ENCODE assay signal across 20 cellular contexts in the genomic region with DNA sequence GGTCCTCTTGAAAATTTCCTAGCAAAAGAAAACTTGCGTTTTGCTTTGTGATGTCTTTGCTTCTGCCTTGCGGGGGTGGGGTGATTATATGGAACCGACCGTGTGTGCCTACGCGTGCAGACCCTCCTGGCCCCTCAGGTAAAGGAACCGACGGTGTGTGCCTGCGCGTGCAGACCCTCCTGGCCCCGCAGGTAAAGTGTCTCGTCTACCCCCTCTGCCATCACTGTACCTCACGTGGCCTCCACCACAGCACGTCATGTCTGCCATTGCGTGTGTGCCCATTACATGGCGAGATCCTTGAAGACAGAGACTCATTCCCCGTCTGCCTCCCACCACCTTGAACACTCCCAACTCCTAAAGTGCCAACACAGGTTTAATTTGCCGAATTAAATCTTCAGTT. TPM values are rescaled to one million over a fixed set of nuclear protein-coding genes. Genes with fewer than 3 reads are reported as not detected.
DNase-seq lines count a peak whose midpoint lies in the region; ATAC-seq and TF ChIP-seq lines count a peak whose summit lies in the region.
"Had no signal": no experiment of that assay in that cellular context is flagged by ENCODE, and none has a peak within 500 bp of the region (broad histone marks: within the 10 kb centered on the region; RNA-seq: fewer than 3 reads in every experiment).

No MANE protein-coding gene starts in this region.

- CTCF ChIA-PET in CD8-positive, alpha-beta memory T cell (lab: Charles Lee), result interaction anchor here (0.8 kb wide), 1 partner anchor 61 kb away, joined by 3 read pairs; no protein-coding TSS in a partner anchor

- H3K4me3 ChIP-seq in right cardiac atrium (ENCODE audit: low read length), result no peak overlapping the region
- no peak overlapping the region for H3K4me3 ChIP-seq in CD8-positive, alpha-beta memory T cell (ENCODE audit: low read length)
- H3K4me3 ChIP-seq: A549, GM23248, SK-N-MC had no signal

- POLR2A ChIA-PET in CD8-positive, alpha-beta memory T cell (lab: Charles Lee), result no interaction called here

- H3K27ac Mint-ChIP-seq in T-helper 17 cell (no peak overlapping the region), progenitor cell of endocrine pancreas (peak overlapping the region; percentile 78)
- peak overlapping the region in 2 of 8 donors; percentile 86 to 99 for H3K27ac Mint-ChIP-seq in CD8-positive, alpha-beta memory T cell
- H3K27ac Mint-ChIP-seq: CD8-positive, alpha-beta T cell had no signal

- no peaks in the 10 kb centered on the region for H3K27me3 Mint-ChIP-seq in T-helper 17 cell
- H3K27me3 Mint-ChIP-seq in progenitor cell of endocrine pancreas, result no peaks in the 10 kb centered on the region
- peaks cover 0 to 2% of the 10 kb centered on the region in 2 donors for H3K27me3 Mint-ChIP-seq in CD8-positive, alpha-beta memory T cell

- H3K36me3 Mint-ChIP-seq in T-helper 17 cell (ENCODE audit: low read depth) (peaks cover 2% of the 10 kb centered on the region), progenitor cell of endocrine pancreas (ENCODE audit: insufficient read depth) (peaks cover 10% of the 10 kb centered on the region)
- H3K36me3 Mint-ChIP-seq in CD8-positive, alpha-beta memory T cell, result peaks cover 0 to 75% (median 19%) of the 10 kb centered on the region in 3 donors

- intact Hi-C loops in right cardiac atrium (cut with DNase I) (no loop called here), left ventricle myocardium superior (cut with micrococcal nuclease) (no loop called here)

- peaks cover 26% of the 10 kb centered on the region for H3K36me3 ChIP-seq in CD8-positive, alpha-beta memory T cell (ENCODE audit: insufficient read depth, low read length)

- H3K9me3 ChIP-seq in right cardiac atrium (ENCODE audit: control insufficient read depth, low read length), result no peaks in the 10 kb centered on the region
- H3K9me3 ChIP-seq in T-helper 17 cell (ENCODE audit: control insufficient read depth, low read length, poor library complexity, severe bottlenecking), result no peaks in the 10 kb centered on the region
- H3K9me3 ChIP-seq in CD8-positive, alpha-beta memory T cell (ENCODE audit: low read length), result no peaks in the 10 kb centered on the region

- H3K27me3 ChIP-seq in right cardiac atrium (ENCODE audit: control insufficient read depth, insufficient read depth), result no peaks in the 10 kb centered on the region
- H3K27me3 ChIP-seq in CD8-positive, alpha-beta memory T cell (ENCODE audit: insufficient read depth, low read length, poor library complexity, severe bottlenecking), result no peaks in the 10 kb centered on the region

- H3K4me1 Mint-ChIP-seq in T-helper 17 cell (peaks cover 22% of the 10 kb centered on the region), progenitor cell of endocrine pancreas (ENCODE audit: low read depth) (peaks cover 14% of the 10 kb centered on the region)
- peaks cover 40 to 55% (median 47%) of the 10 kb centered on the region in 3 donors for H3K4me1 Mint-ChIP-seq in CD8-positive, alpha-beta memory T cell

- ATAC-seq in right cardiac atrium (no peak), left ventricle myocardium superior (no peak), T-helper 17 cell (no peak), HG03457 (IDR thresholded peaks at IDR 0.05; ENCODE audit: unreplicated experiment) (no peak)
- ATAC-seq: A549; CD8-positive, alpha-beta T cell had no signal

- DNase-seq in right cardiac atrium, result peak in 2 of 3 donors; percentile 12 to 28
- no peak for DNase-seq in left ventricle myocardium superior
- DNase-seq in T-helper 17 cell, result no peak
- DNase-seq in epithelial cell of prostate (ENCODE audit: low read depth, low spot score), result no peak
- no peak for DNase-seq in progenitor cell of endocrine pancreas (ENCODE audit: low spot score, unreplicated experiment)
- no peak for DNase-seq in GM03348 (ENCODE audit: low spot score)
- no peak for DNase-seq in CD8-positive, alpha-beta memory T cell
- DNase-seq: CD8-positive, alpha-beta T cell; DMS79 treated with DMSO at 0.1 percent for 48 hours; GM23248; HCEC 1CT; KG1; NCI-H1105 treated with DMSO at 0.1 percent for 48 hours; NCI-H1694; NCI-H2081 treated with DMSO at 0.1 percent for 48 hours; NCI-H748 treated with DMSO at 0.1 percent for 48 hours; Right ventricle myocardium superior had no signal

- H3K4me1 ChIP-seq in right cardiac atrium (ENCODE audit: control insufficient read depth, insufficient read depth, low read length), result peaks cover 2% of the 10 kb centered on the region
- H3K4me1 ChIP-seq in CD8-positive, alpha-beta memory T cell (ENCODE audit: insufficient read depth, low read length), result peaks cover 26% of the 10 kb centered on the region

- 90% methylated on average over 18 of the region's 18 CpGs for WGBS in right cardiac atrium

- H3K4me3 Mint-ChIP-seq in T-helper 17 cell (peak overlapping the region; percentile 67), progenitor cell of endocrine pancreas (ENCODE audit: low read depth) (no peak overlapping the region)
- H3K4me3 Mint-ChIP-seq in CD8-positive, alpha-beta memory T cell, result peak overlapping the region in 1 of 7 donors; percentile 45
- H3K4me3 Mint-ChIP-seq: CD8-positive, alpha-beta T cell had no signal

- TF ChIP-seq CTCF in progenitor cell of endocrine pancreas (IDR thresholded peaks at IDR 0.05; ENCODE audit: unreplicated experiment), result no peak

- H3K27ac ChIP-seq in right cardiac atrium (ENCODE audit: low read length), result no peak overlapping the region
- peak overlapping the region; percentile 35 for H3K27ac ChIP-seq in epithelial cell of prostate
- H3K27ac ChIP-seq in CD8-positive, alpha-beta memory T cell (ENCODE audit: low read depth, low read length), result no peak overlapping the region
- H3K27ac ChIP-seq: A549, SK-N-MC had no signal

- no peaks in the 10 kb centered on the region for H3K9me3 Mint-ChIP-seq in progenitor cell of endocrine pancreas (ENCODE audit: low read depth)
- H3K9me3 Mint-ChIP-seq in CD8-positive, alpha-beta memory T cell, result no peaks in the 10 kb centered on the region
- H3K9me3 Mint-ChIP-seq: CD8-positive, alpha-beta T cell had no signal

RNA-seq across cellular contexts. Expression of a gene that starts 3.6 kb away (rescaled TPM):
- 10 to 100 TPM; 28.0 to 49.8 (median 37.2) TPM for total RNA-seq in right cardiac atrium
- polyA plus RNA-seq in right cardiac atrium, result 14.6 TPM
- 26.3 TPM for total RNA-seq in left ventricle myocardium superior
- total RNA-seq in T-helper 17 cell, result 10 to 100 TPM; 44.0 to 45.4 TPM
- 44.6 and 47.5 TPM in 2 replicates for total RNA-seq in progenitor cell of endocrine pancreas
- 10 to 100 TPM; 63.7 to 68.2 TPM for total RNA-seq in CD8-positive, alpha-beta memory T cell
- 13.4 TPM for polyA plus RNA-seq in CD8-positive, alpha-beta memory T cell

Comparison
In these comparisons a context has a peak if more than half of its experiments do, and no peak if none do; other contexts are left out.
1. DNase-seq: peak in right cardiac atrium (2 of 3); none in left ventricle myocardium superior (single experiment), T-helper 17 cell (0 of 3), epithelial cell of prostate (single experiment), progenitor cell of endocrine pancreas (single experiment), GM03348 (single experiment) and CD8-positive, alpha-beta memory T cell (0 of 5).